15 cellular contexts compared by ENCODE assay signal in genomic region chr5:73434461-73434860, GRCh38.
"Had no signal": no experiment of that assay in that cellular context is flagged by ENCODE, and none has a peak within 500 bp of the region (broad histone marks: within the 10 kb centered on the region; RNA-seq: fewer than 3 reads in every experiment).

No MANE protein-coding gene starts in this region.

- H3K36me3 Mint-ChIP-seq: WTC11 had no signal

- H3K9me3 Mint-ChIP-seq: activated T-helper 1 cell treated with anti-CD3 and anti-CD28 coated beads, Interleukin-12 subunit alpha, Interleukin-12 subunit beta, Interleukin-2, Interleukin-4 antibody, amounts not matched to agents 30 ng/mL and 10 ng/mL and 1 ng/mL, durations not matched to agents 14 hours and 24 hours and 36 hours; stimulated activated naive CD8-positive, alpha-beta T cell treated with anti-CD3 and anti-CD28 coated beads, Interleukin-15, Interleukin-2, amounts not matched to agents 100 ng/mL and 50 ng/mL, for 24 hours; WTC11 had no signal

- H3K27ac ChIP-seq: sigmoid colon had no signal

- H3K36me3 ChIP-seq: sigmoid colon had no signal

- ATAC-seq: naive thymus-derived CD4-positive, alpha-beta T cell; WTC11 had no signal

- DNase-seq: activated CD4-positive, alpha-beta T cell treated with anti-CD3 and anti-CD28 coated beads for 48 hours; activated naive CD4-positive, alpha-beta T cell; caudate nucleus; effector memory CD4-positive, alpha-beta T cell; erythroblast; naive thymus-derived CD4-positive, alpha-beta T cell; nucleus accumbens; sigmoid colon; stimulated activated CD4-positive, alpha-beta T cell treated with anti-CD3 and anti-CD28 coated beads, Interleukin-4, amount 100 ng/mL, for 1 hour; stimulated activated CD8-positive, alpha-beta memory T cell treated with anti-CD3 and anti-CD28 coated beads, Interleukin-4, amount 100 ng/mL, for 48 hours had no signal

- H3K27ac Mint-ChIP-seq: activated T-helper 1 cell treated with anti-CD3 and anti-CD28 coated beads, Interleukin-12 subunit alpha, Interleukin-12 subunit beta, Interleukin-2, Interleukin-4 antibody, amounts not matched to agents 30 ng/mL and 10 ng/mL and 1 ng/mL, durations not matched to agents 14 hours and 24 hours and 36 hours; naive thymus-derived CD4-positive, alpha-beta T cell; stimulated activated naive CD8-positive, alpha-beta T cell treated with anti-CD3 and anti-CD28 coated beads, Interleukin-15, Interleukin-2, amounts not matched to agents 100 ng/mL and 50 ng/mL, for 24 hours; T-helper 1 cell treated with Interleukin-12 subunit alpha and Interleukin-12 subunit beta and Interleukin-4 antibody, amounts not matched to agents 30 μg/mL and 1 μg/mL, for 36 hours; WTC11 had no signal

- H3K4me3 Mint-ChIP-seq: activated T-helper 1 cell treated with anti-CD3 and anti-CD28 coated beads, Interleukin-12 subunit alpha, Interleukin-12 subunit beta, Interleukin-2, Interleukin-4 antibody, amounts not matched to agents 30 ng/mL and 10 ng/mL and 1 ng/mL, durations not matched to agents 14 hours and 24 hours and 36 hours; naive thymus-derived CD4-positive, alpha-beta T cell; stimulated activated naive CD8-positive, alpha-beta T cell treated with anti-CD3 and anti-CD28 coated beads, Interleukin-15, Interleukin-2, amounts not matched to agents 100 ng/mL and 50 ng/mL, for 24 hours; T-helper 1 cell treated with Interleukin-12 subunit alpha and Interleukin-12 subunit beta and Interleukin-4 antibody, amounts not matched to agents 30 μg/mL and 1 μg/mL, for 36 hours had no signal

- H3K9me3 ChIP-seq: sigmoid colon had no signal

- H3K4me3 ChIP-seq: lung, sigmoid colon had no signal
